8 cellular contexts compared by ENCODE assay signal in genomic region chr1:8025061-8025670, GRCh38. TPM values are rescaled to one million over a fixed set of nuclear protein-coding genes. Genes with fewer than 3 reads are reported as not detected.
DNase-seq lines count a peak whose midpoint lies in the region; ATAC-seq, FAIRE-seq and TF ChIP-seq lines count a peak whose summit lies in the region.

No MANE protein-coding gene starts in this region.

- no peak overlapping the region for H4K8ac ChIP-seq in H1 (ENCODE audit: extremely low read depth, insufficient read depth, low read length)

- TF ChIP-seq EP300 in H1 (IDR thresholded peaks at IDR 0.05; ENCODE audit: borderline replicate concordance in 1 of 2, low read depth in 2 of 2, low read length in 2 of 2): no peak

- no peak overlapping the region for H2BK120ac ChIP-seq in H1 (replicated peaks; ENCODE audit: low read depth, low read length)

- peak; percentile 31 for DNase-seq in Caki2 (ENCODE audit: low read depth)
- DNase-seq in MG63: no peak
- no peak for DNase-seq in H1 (ENCODE audit: low read depth in 1 of 2, low spot score in 2 of 2)
- DNase-seq in natural killer cell: no peak
- DNase-seq in GDM1 (lab: John Stamatoyannopoulos, UW): no peak
- no peak for DNase-seq in SKM-1 treated with dmso at 0.1 percent for 144 hours (lab: John Stamatoyannopoulos, UW; ENCODE audit: unreplicated experiment)

- CTCF ChIA-PET in H1 (lab: Charles Lee; ENCODE audit: partially characterized antibody): interaction anchor here (1.0 to 2.7 kb wide), 4 partner anchors 10 to 291 kb away, joined by 3 to 18 read pairs (median 4); no protein-coding TSS in a partner anchor

- TF ChIP-seq POLR2A in H1 (IDR thresholded peaks at IDR 0.05; ENCODE audit: control extremely low read depth in 1 of 2, low read depth in 2 of 2, low read length in 2 of 2): no peak

- no peak overlapping the region for H2BK20ac ChIP-seq in H1 (ENCODE audit: low read length)

- H3K23me2 ChIP-seq in H1 (ENCODE audit: low read depth, low read length): peaks cover 8% of the 10 kb centered on the region

- WGBS in H1 (ENCODE audit: extremely low coverage in 1 of 2, insufficient coverage in 1 of 2, insufficient read length in 1 of 2, insufficient replicate concordance in 2 of 2, low coverage in 1 of 2, low lambda C conversion rate in 2 of 2, missing lambda C conversion rate in 1 of 2), 2 experiments: 3% methylated on average over 19 of the region's 19 CpGs; no CpG with 5 or more reads in 1 of the 2 experiments

- peaks cover 11 to 25% (median 20%) of the 10 kb centered on the region in 4 experiments for H3K4me1 ChIP-seq in H1 (replicated peaks in 1 of 4; ENCODE audit: control insufficient read depth in 3 of 4, insufficient read depth in 4 of 4, low read length in 3 of 4)

- TF ChIP-seq RAD21 in H1 (IDR thresholded peaks at IDR 0.05 in 1 of 2, conservative IDR thresholded peaks at IDR 0.05 in 1 of 2; ENCODE audit: low read depth in 2 of 2, low read length in 2 of 2): no peak

- H4K20me1 ChIP-seq in H1 (replicated peaks in 1 of 2; ENCODE audit: control insufficient read depth in 1 of 2, insufficient read depth in 2 of 2, low read length in 2 of 2): peaks cover 10 to 12% of the 10 kb centered on the region in 2 experiments

- peaks cover 18 to 20% of the 10 kb centered on the region in 2 donors for H3K27me3 Mint-ChIP-seq in natural killer cell (ENCODE audit: low read depth in 2 of 2)

- no peaks in the 10 kb centered on the region for H3K9me3 Mint-ChIP-seq in natural killer cell

- peaks cover 11 to 17% of the 10 kb centered on the region in 2 donors for H3K4me1 Mint-ChIP-seq in natural killer cell

- in situ Hi-C loops in Caki2 (cut with HindIII; ENCODE audit: low pct_unique_long_range_greater_than_20kb, low sequenced_read_pairs): no loop called here

- H3K27ac Mint-ChIP-seq in natural killer cell: peak overlapping the region; percentile 48 to 79

- no peak overlapping the region for H3K23ac ChIP-seq in H1 (ENCODE audit: insufficient read length)

- peak overlapping the region; percentile 85 for H3K4me3 Mint-ChIP-seq in natural killer cell

- H3K4me3 ChIP-seq in MG63 (peak overlapping the region; percentile 56), H1 (ENCODE audit: extremely low read depth in 1 of 4, insufficient read depth in 2 of 4, low read depth in 3 of 4, low read length in 4 of 4) (peak overlapping the region; percentile 57 to 85 (median 66))

- H3K18ac ChIP-seq in H1 (ENCODE audit: extremely low read depth, low read length): no peak overlapping the region

- no peak overlapping the region for H3K56ac ChIP-seq in H1 (replicated peaks; ENCODE audit: insufficient read length, low read depth, low read length)

- H2AFZ ChIP-seq in H1 (ENCODE audit: low read length): no peak overlapping the region

- no peak overlapping the region for H4K5ac ChIP-seq in H1 (ENCODE audit: insufficient read length, low read depth, low read length)

- H3K4me2 ChIP-seq in H1 (ENCODE audit: insufficient read depth in 1 of 2, low read depth in 2 of 2, low read length in 2 of 2): peak overlapping the region; percentile 97 to 100

- no peak overlapping the region for H3K14ac ChIP-seq in H1 (ENCODE audit: insufficient read length)

- no peak overlapping the region for H2BK15ac ChIP-seq in H1 (ENCODE audit: low read length)

- no peak overlapping the region for H4K91ac ChIP-seq in H1 (replicated peaks; ENCODE audit: insufficient read length, low read length)

- peak overlapping the region; percentile 6 to 97 (median 70); a peak in 6 of 7 replicates for H3K9ac ChIP-seq in H1 (replicated peaks in 1 of 4; ENCODE audit: extremely low read depth in 1 of 4, low read depth in 3 of 4, low read length in 3 of 4)

- no peak overlapping the region for H3K4ac ChIP-seq in H1 (replicated peaks; ENCODE audit: insufficient read length, low read depth, low read length)

- ATAC-seq in natural killer cell (no peak), GM21717 (IDR thresholded peaks at IDR 0.05; ENCODE audit: unreplicated experiment) (no peak), HG03520 (IDR thresholded peaks at IDR 0.05; ENCODE audit: unreplicated experiment) (no peak)

- H2BK5ac ChIP-seq in H1 (ENCODE audit: low read depth, low read length): no peak overlapping the region

- TF ChIP-seq CTCF in H1 (IDR thresholded peaks at IDR 0.05; ENCODE audit: control extremely low read depth in 1 of 3, insufficient read depth in 1 of 3, low read depth in 1 of 3, low read length in 3 of 3) (no peak), natural killer cell (IDR thresholded peaks at IDR 0.05) (no peak)

- intact Hi-C loops in natural killer cell (cut with micrococcal nuclease): no loop called here

- no peak overlapping the region for H2BK12ac ChIP-seq in H1 (ENCODE audit: low read depth, low read length)

- H3K36me3 ChIP-seq in MG63: peaks cover 44% of the 10 kb centered on the region
- H3K36me3 ChIP-seq in H1 (ENCODE audit: control insufficient read depth in 2 of 4, insufficient read depth in 4 of 4, low read length in 3 of 4): no peaks in the 10 kb centered on the region

- peaks cover 16 to 57% of the 10 kb centered on the region in 2 experiments for H3K79me2 ChIP-seq in H1 (ENCODE audit: control insufficient read depth in 1 of 2, insufficient read depth in 2 of 2, low read length in 2 of 2)

- no peaks in the 10 kb centered on the region for H3K79me1 ChIP-seq in H1 (ENCODE audit: low read depth, low read length)

- FAIRE-seq in H1 (lab: Jason Lieb, UNC): no peak

- no peak overlapping the region for H2AK5ac ChIP-seq in H1 (ENCODE audit: low read depth, low read length)

- POLR2A ChIA-PET in H1 (lab: Charles Lee; ENCODE audit: partially characterized antibody): interaction anchor here (0.6 to 1.8 kb wide), 8 partner anchors 10 to 293 kb away, joined by 3 to 12 read pairs (median 3); partner anchors contain the start of gene SLC45A1

- no peaks in the 10 kb centered on the region for H3K9me3 ChIP-seq in MG63
- H3K9me3 ChIP-seq in H1 (ENCODE audit: insufficient read depth in 2 of 2, low read depth in 1 of 2, low read length in 1 of 2): no peaks in the 10 kb centered on the region

- H3K27ac ChIP-seq in H1 (ENCODE audit: low read depth, low read length): no peak overlapping the region

- no peaks in the 10 kb centered on the region for H3K36me3 Mint-ChIP-seq in natural killer cell

- no peaks in the 10 kb centered on the region for H3K27me3 ChIP-seq in MG63
- peaks cover 0 to 8% (median 6%) of the 10 kb centered on the region in 4 experiments; a peak in 5 of 7 replicates for H3K27me3 ChIP-seq in H1 (replicated peaks in 1 of 4; ENCODE audit: control insufficient read depth in 3 of 4, extremely low read depth in 1 of 4, insufficient read depth in 3 of 4, low read length in 3 of 4)

TF ChIP-seq in H1, 55 proteins besides CTCF, POLR2A, EP300 and RAD21:
- TF ChIP-seq CEBPB (IDR thresholded peaks at IDR 0.05; ENCODE audit: low read depth, low read length) (no peak), YY1 (IDR thresholded peaks at IDR 0.05; ENCODE audit: low read depth, low read length) (no peak), EZH2 (IDR thresholded peaks at IDR 0.05; ENCODE audit: low read depth, low read length, severe bottlenecking) (no peak), ASH2L (IDR thresholded peaks at IDR 0.05; ENCODE audit: low read length) (peak; percentile 37), RNF2 (IDR thresholded peaks at IDR 0.05; ENCODE audit: borderline replicate concordance, low read depth, low read length, missing control alignments, poor library complexity, severe bottlenecking) (peak; percentile 11), POLR2AphosphoS5 (IDR thresholded peaks at IDR 0.05; ENCODE audit: low read depth, low read length) (no peak), CTBP2 (IDR thresholded peaks at IDR 0.05; ENCODE audit: borderline replicate concordance, insufficient read depth, insufficient read length, low read length) (no peak), SIX5 (IDR thresholded peaks at IDR 0.05; ENCODE audit: low read depth, low read length) (no peak), SP4 (IDR thresholded peaks at IDR 0.05; ENCODE audit: low read length) (no peak), SUZ12 (IDR thresholded peaks at IDR 0.05; ENCODE audit: low read length) (no peak), JUND (IDR thresholded peaks at IDR 0.05; ENCODE audit: low read length) (no peak), MAFK (IDR thresholded peaks at IDR 0.05; ENCODE audit: low read depth, low read length) (no peak)
TF ChIP-seq in H1: peak in this region for 2.

RNA-seq across cellular contexts. Expression of gene ERRFI1, which starts 0.9 kb away (rescaled TPM):
- total RNA-seq in Caki2 (2014; rRNA removed; shearing (Covaris generic); ENCODE audit: low replicate concordance): 31.9 and 45.3 TPM in 2 replicates
- 66.9 and 104 TPM in 2 replicates for total RNA-seq in MG63 (2014; rRNA removed; shearing (Covaris generic); ENCODE audit: low replicate concordance)
- 46.1 TPM in 2 replicates for total RNA-seq in H1 (2021; fragmentation: NEBNext Ultra II Directional; extraction: Animal tissue kit (Norgen Biotek cat#: 25700))
- 18.2 and 23.4 TPM in 2 replicates for polyA plus RNA-seq in H1 (2011; rRNA removed)
- polyA plus RNA-seq in H1 (2011; cell fraction: cytosol; rRNA removed): 20.6 TPM
- 12.9 TPM for polyA plus RNA-seq in H1 (2011; cell fraction: nucleus; rRNA removed)
- polyA plus RNA-seq in H1 (2012, experiment 1 of 2): 18.2 to 29.2 TPM (median 23.7 TPM) in 4 replicates
- 6.5 TPM for polyA plus RNA-seq in H1 (2012, experiment 2 of 2)
- 43.2 TPM for polyA plus RNA-seq in H1 (2013, experiment 1 of 2)
- 43.3 TPM for polyA plus RNA-seq in H1 (2013, experiment 2 of 2)
- polyA minus RNA-seq in H1 (2011; rRNA and poly(A)+ RNA removed): 17.3 and 18.7 TPM in 2 replicates
- polyA minus RNA-seq in H1 (2011; cell fraction: cytosol; rRNA and poly(A)+ RNA removed): 9.9 TPM
- 16.3 TPM for polyA minus RNA-seq in H1 (2011; cell fraction: nucleus; rRNA and poly(A)+ RNA removed)
- total RNA-seq in natural killer cell: 1 to 10 TPM; 2.9 to 4.9 (median 4.0) TPM
